Comparison of ENCODE assay signal across 13 cellular contexts in genomic region chr5:41918105-41918504, GRCh38. TPM values are rescaled to one million over a fixed set of nuclear protein-coding genes. Genes with fewer than 3 reads are reported as not detected.
A peak's percentile ranks its signal among the peaks of the same experiment; 100 is the strongest.
DNase-seq lines count a peak whose midpoint lies in the region; ATAC-seq and TF ChIP-seq lines count a peak whose summit lies in the region.
"Had no signal": no experiment of that assay in that cellular context is flagged by ENCODE, and none has a peak within 500 bp of the region (broad histone marks: within the 10 kb centered on the region; RNA-seq: fewer than 3 reads in every experiment).

No MANE protein-coding gene starts in this region.

- ATAC-seq in GM18858 (IDR thresholded peaks at IDR 0.05; ENCODE audit: unreplicated experiment) (peak; percentile 57), GM21447 (IDR thresholded peaks at IDR 0.05; ENCODE audit: unreplicated experiment) (peak; percentile 64), HG03159 (IDR thresholded peaks at IDR 0.05; ENCODE audit: unreplicated experiment) (peak; percentile 67)
- no peak for ATAC-seq in activated T-helper 17 cell treated with anti-CD3 and anti-CD28 coated beads, Interleukin-2, amount 50 U/mL, for 72 hours (replicated peaks)
- no peak for ATAC-seq in stimulated activated naive CD8-positive, alpha-beta T cell treated with anti-CD3 and anti-CD28 coated beads, Interleukin-15, Interleukin-2, amounts not matched to agents 100 U/mL and 50 U/mL, for 24 hours
- ATAC-seq: right lobe of liver, SK-N-SH treated with all-trans-retinoic acid at 6 μM for 48 hours had no signal

- in situ Hi-C loops in GM13977 (cut with MboI; ENCODE audit: low pct_unique_long_range_greater_than_20kb, low sequenced_read_pairs, unreplicated experiment) = no loop called here

- no peaks in the 10 kb centered on the region for H3K27me3 Mint-ChIP-seq in activated T-helper 17 cell treated with anti-CD3 and anti-CD28 coated beads, Interleukin-2, amount 50 U/mL, for 72 hours

- no peak for TF ChIP-seq CTCF in GM13977 (IDR thresholded peaks at IDR 0.05; ENCODE audit: extremely low read depth, insufficient read depth, missing control alignments)

- H3K9me3 Mint-ChIP-seq in activated T-helper 17 cell treated with anti-CD3 and anti-CD28 coated beads, Interleukin-2, amount 50 U/mL, for 72 hours = no peaks in the 10 kb centered on the region
- H3K9me3 Mint-ChIP-seq: nephron had no signal

- H3K36me3 Mint-ChIP-seq in activated T-helper 17 cell treated with anti-CD3 and anti-CD28 coated beads, Interleukin-2, amount 50 U/mL, for 72 hours (ENCODE audit: low read depth) = peaks cover 82% of the 10 kb centered on the region

- DNase-seq in NCI-H2081 treated with DMSO at 0.1 percent for 48 hours (lab: John Stamatoyannopoulos, UW) (no peak), GM13977 (ENCODE audit: low spot score) (no peak)
- no peak for DNase-seq in stimulated activated naive CD8-positive, alpha-beta T cell treated with anti-CD3 and anti-CD28 coated beads, Interleukin-15, Interleukin-2, amounts not matched to agents 100 U/mL and 50 U/mL, for 24 hours
- DNase-seq: activated CD4-positive, CD25-positive, alpha-beta regulatory T cell; COR-L47; NCI-H1930; right lobe of liver had no signal

- peak overlapping the region; percentile 53 for H3K27ac Mint-ChIP-seq in activated T-helper 17 cell treated with anti-CD3 and anti-CD28 coated beads, Interleukin-2, amount 50 U/mL, for 72 hours
- H3K27ac Mint-ChIP-seq: nephron had no signal

- H3K4me1 Mint-ChIP-seq in activated T-helper 17 cell treated with anti-CD3 and anti-CD28 coated beads, Interleukin-2, amount 50 U/mL, for 72 hours = peaks cover 7% of the 10 kb centered on the region
- H3K4me1 Mint-ChIP-seq: nephron had no signal

- H3K4me3 Mint-ChIP-seq in activated T-helper 17 cell treated with anti-CD3 and anti-CD28 coated beads, Interleukin-2, amount 50 U/mL, for 72 hours = no peak overlapping the region
- H3K4me3 Mint-ChIP-seq: nephron had no signal

RNA-seq across cellular contexts. Expression of gene FBXO4, which starts 7.0 kb away (rescaled TPM):
- 10 to 100 TPM in 1 of 2 donors, 1 to 10 TPM in 1; 9.5 to 14.1 TPM for total RNA-seq in activated T-helper 17 cell treated with anti-CD3 and anti-CD28 coated beads, Interleukin-2, amount 50 U/mL, for 72 hours

RNA-seq across cellular contexts. Expression of gene RIMOC1, which starts 14.0 kb away (rescaled TPM):
- total RNA-seq in activated T-helper 17 cell treated with anti-CD3 and anti-CD28 coated beads, Interleukin-2, amount 50 U/mL, for 72 hours = 10 to 100 TPM; 29.7 to 32.7 TPM

RNA-seq across cellular contexts. Expression of gene OXCT1, which starts 47.9 kb away (rescaled TPM):
- total RNA-seq in activated T-helper 17 cell treated with anti-CD3 and anti-CD28 coated beads, Interleukin-2, amount 50 U/mL, for 72 hours = 10 to 100 TPM; 49.9 to 74.4 TPM

Comparison
In these comparisons a context has a peak if more than half of its experiments do, and no peak if none do; other contexts are left out.
1. ATAC-seq: peak in GM18858 (single experiment), GM21447 (single experiment) and HG03159 (single experiment); none in activated T-helper 17 cell treated with anti-CD3 and anti-CD28 coated beads, Interleukin-2, amount 50 U/mL, for 72 hours (single experiment) and stimulated activated naive CD8-positive, alpha-beta T cell treated with anti-CD3 and anti-CD28 coated beads, Interleukin-15, Interleukin-2, amounts not matched to agents 100 U/mL and 50 U/mL, for 24 hours (single experiment).